In genomic region chr13:79936368-79937136, GRCh38 we compare ENCODE assay signal across 8 cellular contexts.
DNase-seq lines count a peak whose midpoint lies in the region; ATAC-seq and TF ChIP-seq lines count a peak whose summit lies in the region.

No MANE protein-coding gene starts in this region.

- H3K36me3 Mint-ChIP-seq in activated CD4-positive, alpha-beta memory T cell treated with anti-CD3 and anti-CD28 coated beads, Interleukin-2, amount 10 ng/mL, durations not matched to agents 7 days and 5 days (ENCODE audit: low read depth), result no peaks in the 10 kb centered on the region

- H4K91ac ChIP-seq in trophoblast cell (ENCODE audit: low read depth, low read length), result no peak overlapping the region

- no peak overlapping the region for H2AFZ ChIP-seq in trophoblast cell (ENCODE audit: insufficient read depth, low read length, poor library complexity)

- no peak for TF ChIP-seq CTCF in WI38 (IDR thresholded peaks at IDR 0.05; ENCODE audit: low read depth, low read length)

- TF ChIP-seq POLR2A in erythroblast (IDR thresholded peaks at IDR 0.05; ENCODE audit: low read length), result no peak

- H3K4ac ChIP-seq in trophoblast cell (ENCODE audit: low read depth, low read length), result no peak overlapping the region

- H3K27me3 Mint-ChIP-seq in activated CD4-positive, alpha-beta memory T cell treated with anti-CD3 and anti-CD28 coated beads, Interleukin-2, amount 10 ng/mL, durations not matched to agents 7 days and 5 days, result no peaks in the 10 kb centered on the region

- no peak overlapping the region for H3K23ac ChIP-seq in trophoblast cell (ENCODE audit: low read length)

- CTCF ChIA-PET in activated CD4-positive, alpha-beta memory T cell treated with anti-CD3 and anti-CD28 coated beads, Interleukin-2, amount 10 ng/mL, durations not matched to agents 7 days and 5 days (lab: Charles Lee), result no interaction called here

- H3K27me3 ChIP-seq in trophoblast cell (ENCODE audit: insufficient read depth, low read length), result no peaks in the 10 kb centered on the region

- H3K9me3 Mint-ChIP-seq in activated CD4-positive, alpha-beta memory T cell treated with anti-CD3 and anti-CD28 coated beads, Interleukin-2, amount 10 ng/mL, durations not matched to agents 7 days and 5 days, result no peaks in the 10 kb centered on the region

- peaks cover 10% of the 10 kb centered on the region for H3K79me1 ChIP-seq in trophoblast cell (ENCODE audit: low read length)

- H3K4me2 ChIP-seq in trophoblast cell (ENCODE audit: low read length), result no peak overlapping the region

- no CpG with 5 or more reads among the region's 12 CpGs for WGBS in trophoblast cell (ENCODE audit: extremely low coverage, insufficient coverage, insufficient read length)

- H2BK120ac ChIP-seq in trophoblast cell (ENCODE audit: insufficient read depth, low read length, poor library complexity), result no peak overlapping the region

- H3K4me1 ChIP-seq in trophoblast cell (ENCODE audit: control insufficient read depth in 1 of 2, insufficient read depth in 2 of 2, low read length in 2 of 2), result peaks cover 3 to 15% of the 10 kb centered on the region in 2 experiments

- H3K9me3 ChIP-seq in trophoblast cell (ENCODE audit: insufficient read depth, low read depth, low read length), result no peaks in the 10 kb centered on the region

- POLR2A ChIA-PET in activated CD4-positive, alpha-beta memory T cell treated with anti-CD3 and anti-CD28 coated beads, Interleukin-2, amount 10 ng/mL, durations not matched to agents 7 days and 5 days (lab: Charles Lee), result no interaction called here

- H4K8ac ChIP-seq in trophoblast cell (ENCODE audit: low read depth, low read length), result no peak overlapping the region

- H3K79me2 ChIP-seq in trophoblast cell (ENCODE audit: control insufficient read depth, insufficient read depth, low read length, poor library complexity), result no peaks in the 10 kb centered on the region

- H3K36me3 ChIP-seq in trophoblast cell (ENCODE audit: control insufficient read depth in 1 of 2, insufficient read depth in 2 of 2, low read length in 2 of 2), result no peaks in the 10 kb centered on the region

- H3K4me3 ChIP-seq in WI38 (ENCODE audit: low read depth, low read length) (peak overlapping the region; percentile 7; the same call in 1 of the 2 replicates), trophoblast cell (ENCODE audit: low read depth, low read length) (no peak overlapping the region)

- H3K4me3 Mint-ChIP-seq in activated CD4-positive, alpha-beta memory T cell treated with anti-CD3 and anti-CD28 coated beads, Interleukin-2, amount 10 ng/mL, durations not matched to agents 7 days and 5 days, result no peak overlapping the region

- DNase-seq in COLO829 (ENCODE audit: low spot score), result peak; percentile 91
- DNase-seq in globus pallidus (ENCODE audit: low spot score), result peak; percentile 98
- peak; percentile 2 to 60 for DNase-seq in trophoblast cell
- DNase-seq in activated CD4-positive, alpha-beta memory T cell treated with anti-CD3 and anti-CD28 coated beads, Interleukin-2, amount 10 ng/mL, durations not matched to agents 7 days and 5 days, result no peak
- no peak for DNase-seq in NK-92 treated with Interleukin-12 subunit alpha and Interleukin-12 subunit beta, amount 100 ng/mL, for 24 hours (lab: John Stamatoyannopoulos, UW)
- DNase-seq in erythroblast (lab: John Stamatoyannopoulos, UW), result no peak

- H3K27ac Mint-ChIP-seq in activated CD4-positive, alpha-beta memory T cell treated with anti-CD3 and anti-CD28 coated beads, Interleukin-2, amount 10 ng/mL, durations not matched to agents 7 days and 5 days, result no peak overlapping the region

- H2AK5ac ChIP-seq in trophoblast cell (ENCODE audit: low read length), result no peak overlapping the region

- peak overlapping the region; percentile 58 for H3K27ac ChIP-seq in trophoblast cell (ENCODE audit: low read depth, low read length)

- no peaks in the 10 kb centered on the region for H3K4me1 Mint-ChIP-seq in activated CD4-positive, alpha-beta memory T cell treated with anti-CD3 and anti-CD28 coated beads, Interleukin-2, amount 10 ng/mL, durations not matched to agents 7 days and 5 days

- no peak overlapping the region for H4K12ac ChIP-seq in trophoblast cell (ENCODE audit: low read depth, low read length)

- no peak overlapping the region for H2BK12ac ChIP-seq in trophoblast cell (ENCODE audit: low read length)

- H3K9ac ChIP-seq in trophoblast cell (ENCODE audit: low read length), result no peak overlapping the region

- ATAC-seq in HG03025 (IDR thresholded peaks at IDR 0.05; ENCODE audit: low FRiP score, unreplicated experiment), result no peak

- H2BK5ac ChIP-seq in trophoblast cell (ENCODE audit: low read depth, low read length, poor library complexity), result no peak overlapping the region

- no peak overlapping the region for H3K18ac ChIP-seq in trophoblast cell (ENCODE audit: low read length)

- peak overlapping the region; percentile 17 for H3K14ac ChIP-seq in trophoblast cell (ENCODE audit: low read length)

Comparison
In these comparisons a context has a peak if more than half of its experiments do, and no peak if none do; other contexts are left out.
1. DNase-seq: peak in COLO829 (single experiment), globus pallidus (single experiment) and trophoblast cell (2 of 2); none in activated CD4-positive, alpha-beta memory T cell treated with anti-CD3 and anti-CD28 coated beads, Interleukin-2, amount 10 ng/mL, durations not matched to agents 7 days and 5 days (single experiment), NK-92 treated with Interleukin-12 subunit alpha and Interleukin-12 subunit beta, amount 100 ng/mL, for 24 hours (single experiment) and erythroblast (0 of 2).